ENCODE assay signal across 30 cellular contexts in the genomic region with DNA sequence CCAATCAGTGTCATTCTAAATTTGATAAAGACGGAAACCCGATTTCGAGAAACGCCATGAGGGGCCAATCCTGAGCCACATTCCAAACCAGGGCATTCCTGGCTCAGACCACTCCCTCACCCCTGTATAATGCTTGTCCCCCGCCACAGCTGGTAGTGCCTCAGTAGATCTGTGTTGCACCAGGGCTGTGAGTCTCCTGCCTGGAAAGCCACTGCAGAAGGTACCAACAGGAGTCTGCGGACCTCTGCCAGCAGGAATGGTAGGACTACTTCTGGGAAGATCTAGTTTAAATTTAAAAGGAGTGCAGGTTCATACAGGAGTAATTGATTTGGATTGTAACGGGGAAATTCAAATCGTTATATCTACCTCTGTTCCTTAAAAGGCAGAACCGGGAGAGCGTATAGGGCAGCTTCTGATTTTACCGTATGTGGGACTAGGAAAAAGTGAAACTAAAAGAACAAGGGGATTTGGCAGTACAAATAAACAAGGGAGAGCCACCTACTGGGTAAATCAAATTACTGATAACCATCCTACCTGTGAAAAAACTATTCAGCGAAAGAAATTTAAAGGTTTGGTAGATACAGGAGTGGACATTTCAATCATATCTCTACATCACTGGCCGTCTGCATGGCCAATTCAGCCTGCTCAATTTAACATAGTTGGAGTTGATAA. TPM values are rescaled to one million over a fixed set of nuclear protein-coding genes. Genes with fewer than 3 reads are reported as not detected.
DNase-seq lines count a peak whose midpoint lies in the region; ATAC-seq, FAIRE-seq and TF ChIP-seq lines count a peak whose summit lies in the region.
"Had no signal": no experiment of that assay in that cellular context is flagged by ENCODE, and none has a peak within 500 bp of the region (broad histone marks: within the 10 kb centered on the region; RNA-seq: fewer than 3 reads in every experiment).

No MANE protein-coding gene starts in this region.

- H3K9ac ChIP-seq in HepG2 (ENCODE audit: insufficient read depth, low read depth, low read length), result 0 out of 2 replicates have a peak overlapping the region, but pooled peaks have one; percentile 22
- H3K9ac ChIP-seq: BLaER1 treated with 17β-estradiol and CSF1 and Interleukin-3, amounts not matched to agents 10 nM and 100 nM had no signal

- TF ChIP-seq EP300 in HepG2 (IDR thresholded peaks at IDR 0.05; ENCODE audit: low read depth in 2 of 2, low read length in 2 of 2) (no peak), HepG2 (CRISPR knock-in tag; IDR thresholded peaks at IDR 0.05; ENCODE audit: borderline replicate concordance) (no peak)

- H3K4me3 ChIP-seq in HepG2 (replicated peaks in 1 of 3; ENCODE audit: insufficient read depth in 1 of 3, low read depth in 2 of 3, low read length in 3 of 3) (peak overlapping the region; percentile 40 to 54 (median 51)), right lobe of liver (no peak overlapping the region)
- H3K4me3 ChIP-seq: BLaER1 treated with 17β-estradiol and CSF1 and Interleukin-3, amounts not matched to agents 10 nM and 100 nM; breast epithelium; heart right ventricle; lower lobe of right lung; sigmoid colon; tibial nerve had no signal

- H3K36me3 ChIP-seq in HepG2 (replicated peaks in 1 of 2; ENCODE audit: control insufficient read depth in 1 of 2, insufficient read depth in 2 of 2, low read length in 2 of 2) (no peaks in the 10 kb centered on the region), right lobe of liver (no peaks in the 10 kb centered on the region)
- H3K36me3 ChIP-seq: breast epithelium, heart right ventricle, lower lobe of right lung, neutrophil, sigmoid colon, tibial nerve had no signal

- no peaks in the 10 kb centered on the region for H3K36me3 Mint-ChIP-seq in activated CD4-positive, alpha-beta T cell treated with anti-CD3 and anti-CD28 coated beads, Interleukin-2, amount 10 ng/mL, durations not matched to agents 24 days and 14 days (ENCODE audit: low read depth)

- peaks cover 35% of the 10 kb centered on the region for H3K9me3 Mint-ChIP-seq in activated CD4-positive, alpha-beta T cell treated with anti-CD3 and anti-CD28 coated beads, Interleukin-2, amount 10 ng/mL, durations not matched to agents 24 days and 14 days

- DNase-seq in HepG2 (ENCODE audit: low spot score), result no peak
- DNase-seq in right lobe of liver, result no peak
- peak; percentile 12 for DNase-seq in M059J (ENCODE audit: low read depth)
- peak; percentile 14 for DNase-seq in SK-MEL-5 (ENCODE audit: low read depth, low spot score)
- DNase-seq in activated CD4-positive, alpha-beta T cell treated with anti-CD3 and anti-CD28 coated beads, Interleukin-2, amount 10 ng/mL, durations not matched to agents 24 days and 14 days, result no peak
- no peak for DNase-seq in foreskin melanocyte
- DNase-seq in putamen (ENCODE audit: low spot score), result no peak
- DNase-seq: activated CD8-positive, alpha-beta T cell treated with anti-CD3 and anti-CD28 coated beads, Interleukin-2, amount 10 ng/mL, durations not matched to agents 7 days and 5 days; anterior cingulate cortex; COR-L47; DMS79 treated with DMSO at 0.1 percent for 48 hours; GF-D8; heart right ventricle; lower lobe of right lung; naive thymus-derived CD4-positive, alpha-beta T cell; NCI-H2029; NCI-H82; posterior cingulate gyrus; sigmoid colon; stimulated activated CD4-positive, alpha-beta T cell treated with anti-CD3 and anti-CD28 coated beads, Interleukin-12 subunit alpha, Interleukin-12 subunit beta, amount 100 ng/mL, for 4 hours; stimulated activated CD4-positive, alpha-beta T cell treated with anti-CD3 and anti-CD28 coated beads, Interleukin-4, amount 100 ng/mL, for 1 hour had no signal

- intact Hi-C loops in HepG2 (cut with micrococcal nuclease; ENCODE audit: unreplicated experiment), result no loop called here
- intact Hi-C loops in right lobe of liver (cut with DNase I), result no loop called here
- intact Hi-C loops in activated CD4-positive, alpha-beta T cell treated with anti-CD3 and anti-CD28 coated beads, Interleukin-2, amount 10 ng/mL, durations not matched to agents 24 days and 14 days (cut with micrococcal nuclease), result no loop called here

- H3K27me3 Mint-ChIP-seq in activated CD4-positive, alpha-beta T cell treated with anti-CD3 and anti-CD28 coated beads, Interleukin-2, amount 10 ng/mL, durations not matched to agents 24 days and 14 days, result no peaks in the 10 kb centered on the region
- H3K27me3 Mint-ChIP-seq: naive thymus-derived CD4-positive, alpha-beta T cell had no signal

- POLR2A ChIA-PET in HepG2 (lab: Yijun Ruan, JAX), result no interaction called here

- H3K27me3 ChIP-seq in HepG2 (ENCODE audit: control insufficient read depth in 1 of 2, insufficient read depth in 2 of 2, low read length in 2 of 2) (no peaks in the 10 kb centered on the region), right lobe of liver (no peaks in the 10 kb centered on the region)
- H3K27me3 ChIP-seq: BLaER1 treated with 17β-estradiol and CSF1 and Interleukin-3, amounts not matched to agents 10 nM and 100 nM; breast epithelium; heart right ventricle; neutrophil; sigmoid colon; tibial nerve had no signal

- no peak overlapping the region for H3K27ac Mint-ChIP-seq in activated CD4-positive, alpha-beta T cell treated with anti-CD3 and anti-CD28 coated beads, Interleukin-2, amount 10 ng/mL, durations not matched to agents 24 days and 14 days
- H3K27ac Mint-ChIP-seq: activated CD8-positive, alpha-beta T cell treated with anti-CD3 and anti-CD28 coated beads, Interleukin-2, amount 10 ng/mL, durations not matched to agents 7 days and 5 days; activated naive CD4-positive, alpha-beta T cell treated with anti-CD3 and anti-CD28 coated beads, Interleukin-2, amount 50 U/mL, for 72 hours; naive thymus-derived CD4-positive, alpha-beta T cell; T-helper 2 cell treated with Interferon-gamma antibody and Interleukin-4, amounts not matched to agents 5 μg/mL and 100 μg/mL, for 36 hours had no signal

- BruUV-seq in HepG2 (replicated peaks; lab: Mats Ljungman, UMichigan), result no TSS peak

- peak; percentile 43 for ATAC-seq in HepG2
- no peak for ATAC-seq in right lobe of liver
- ATAC-seq: activated CD8-positive, alpha-beta T cell treated with anti-CD3 and anti-CD28 coated beads, Interleukin-2, amount 10 ng/mL, durations not matched to agents 7 days and 5 days; activated naive CD4-positive, alpha-beta T cell treated with anti-CD3 and anti-CD28 coated beads, Interleukin-2, amount 50 U/mL, for 72 hours; HCT116; heart right ventricle; lower lobe of right lung; naive thymus-derived CD4-positive, alpha-beta T cell; Right ventricle myocardium inferior had no signal

- WGBS in HepG2 (ENCODE audit: low lambda C conversion rate), result 40% methylated on average over 13 of the region's 13 CpGs
- 47% methylated on average over 8 of the region's 13 CpGs for WGBS in right lobe of liver (ENCODE audit: insufficient coverage, low coverage, low lambda C conversion rate, missing lambda C conversion rate)

- H3K79me2 ChIP-seq in HepG2 (ENCODE audit: insufficient read depth, low read length), result no peaks in the 10 kb centered on the region

- TF ChIP-seq POLR2A in HepG2 (IDR thresholded peaks at IDR 0.05; ENCODE audit: insufficient read depth in 1 of 2, low read depth in 2 of 2, low read length in 2 of 2) (no peak), right lobe of liver (IDR thresholded peaks at IDR 0.05) (no peak)

- peaks cover 86% of the 10 kb centered on the region for H3K9me3 ChIP-seq in HepG2 (ENCODE audit: low read length)
- peaks cover 0 to 6% (median under 1%) of the 10 kb centered on the region in 4 donors for H3K9me3 ChIP-seq in right lobe of liver

- H3K4me3 Mint-ChIP-seq in activated CD4-positive, alpha-beta T cell treated with anti-CD3 and anti-CD28 coated beads, Interleukin-2, amount 10 ng/mL, durations not matched to agents 24 days and 14 days, result no peak overlapping the region
- H3K4me3 Mint-ChIP-seq: activated CD8-positive, alpha-beta T cell treated with anti-CD3 and anti-CD28 coated beads, Interleukin-2, amount 10 ng/mL, durations not matched to agents 7 days and 5 days; T-helper 2 cell treated with Interferon-gamma antibody and Interleukin-4, amounts not matched to agents 5 μg/mL and 100 μg/mL, for 36 hours had no signal

- H3K4me1 Mint-ChIP-seq in activated CD4-positive, alpha-beta T cell treated with anti-CD3 and anti-CD28 coated beads, Interleukin-2, amount 10 ng/mL, durations not matched to agents 24 days and 14 days, result no peaks in the 10 kb centered on the region
- H3K4me1 Mint-ChIP-seq: naive thymus-derived CD4-positive, alpha-beta T cell had no signal

- FAIRE-seq in HepG2 (lab: Jason Lieb, UNC), result no peak
- FAIRE-seq: frontal cortex had no signal

- H3K27ac ChIP-seq in HepG2 (ENCODE audit: extremely low read length, insufficient read depth, low read length) (no peak overlapping the region), right lobe of liver (no peak overlapping the region)
- H3K27ac ChIP-seq: BLaER1 treated with 17β-estradiol and CSF1 and Interleukin-3, amounts not matched to agents 10 nM and 100 nM; breast epithelium; heart right ventricle; lower lobe of right lung; neutrophil; sigmoid colon; tibial nerve had no signal

- peaks cover 10% of the 10 kb centered on the region; the same call in 1 of the 2 replicates for H3K4me1 ChIP-seq in HepG2 (ENCODE audit: insufficient read depth, low read length)
- H3K4me1 ChIP-seq in right lobe of liver, result no peaks in the 10 kb centered on the region
- H3K4me1 ChIP-seq: BLaER1 treated with 17β-estradiol and CSF1 and Interleukin-3, amounts not matched to agents 10 nM and 100 nM; breast epithelium; heart right ventricle; lower lobe of right lung; sigmoid colon; tibial nerve had no signal

- TF ChIP-seq RAD21 in HepG2 (CRISPR knock-in tag; IDR thresholded peaks at IDR 0.05), result no peak

- TF ChIP-seq CTCF in HepG2 (CRISPR knock-in tag; IDR thresholded peaks at IDR 0.05), result peak; percentile 33
- TF ChIP-seq CTCF in right lobe of liver (IDR thresholded peaks at IDR 0.05), result no peak

- H4K20me1 ChIP-seq in HepG2 (ENCODE audit: insufficient read depth, low read length), result no peaks in the 10 kb centered on the region
- H4K20me1 ChIP-seq: BLaER1 treated with 17β-estradiol and CSF1 and Interleukin-3, amounts not matched to agents 10 nM and 100 nM had no signal

- peak overlapping the region; percentile 74 for H3K4me2 ChIP-seq in HepG2 (ENCODE audit: low read depth, low read length)
- H3K4me2 ChIP-seq: BLaER1 treated with 17β-estradiol and CSF1 and Interleukin-3, amounts not matched to agents 10 nM and 100 nM had no signal

- in situ Hi-C loops in HepG2 (cut with HindIII; ENCODE audit: extremely low pct_ligation_motif_present, low pct_unique_long_range_greater_than_20kb), result no loop called here
- in situ Hi-C loops in SK-MEL-5 (cut with HindIII; ENCODE audit: low pct_unique_long_range_greater_than_20kb, low sequenced_read_pairs), result no loop called here

- CTCF ChIA-PET in HepG2 (lab: Yijun Ruan, JAX; ENCODE audit: low intra/inter-chr PET ratio, low total read pairs), result no interaction called here

- H2AFZ ChIP-seq in HepG2 (ENCODE audit: low read length), result peak overlapping the region; percentile 69

RNA-seq across cellular contexts. Expression of a gene that starts 20.8 kb away (rescaled TPM):
- total RNA-seq in HepG2 (2016; rRNA removed; fragmentation: Illumina TruSeq; extraction: Trizol) (12.8 and 19.8 TPM in 2 replicates), right lobe of liver (1 to 10 TPM; 4.7 to 8.5 (median 5.6) TPM)
- 3.4 and 3.9 TPM in 2 replicates for total RNA-seq in HepG2 (2016; cell fraction: cytosol; rRNA removed; fragmentation: Illumina TruSeq; extraction: Trizol; ENCODE audit: low read depth)
- 13.8 and 18.1 TPM in 2 replicates for total RNA-seq in HepG2 (2016; cell fraction: insoluble cytoplasmic fraction; rRNA removed; fragmentation: Illumina TruSeq; extraction: Trizol)
- 5.1 and 5.3 TPM in 2 replicates for total RNA-seq in HepG2 (2016; cell fraction: membrane; rRNA removed; fragmentation: Illumina TruSeq; extraction: Trizol)
- 32.1 and 33.5 TPM in 2 replicates for total RNA-seq in HepG2 (2016; cell fraction: nucleus; rRNA removed; fragmentation: Illumina TruSeq; extraction: Trizol)
- polyA plus RNA-seq in HepG2 (2011; rRNA removed), result 20.8 TPM in 2 replicates
- 4.2 and 5.2 TPM in 2 replicates for polyA plus RNA-seq in HepG2 (2011; cell fraction: cytosol; rRNA removed)
- 98.9 and 109 TPM in 2 replicates for polyA plus RNA-seq in HepG2 (2011; cell fraction: nucleus; rRNA removed)
- 20.2 and 21.8 TPM in 2 replicates for polyA plus RNA-seq in HepG2 (2012)
- polyA plus RNA-seq in HepG2 (2016; cell fraction: cytosol; fragmentation: Illumina TruSeq; extraction: Trizol; ENCODE audit: low read depth), result 0.60 and 0.79 TPM in 2 replicates
- polyA plus RNA-seq in HepG2 (2016; cell fraction: insoluble cytoplasmic fraction; fragmentation: Illumina TruSeq; extraction: Trizol; ENCODE audit: low read depth), result 10.9 and 11.2 TPM in 2 replicates
- polyA plus RNA-seq in HepG2 (2016; cell fraction: membrane; fragmentation: Illumina TruSeq; extraction: Trizol; ENCODE audit: low read depth), result 1.9 and 2.1 TPM in 2 replicates
- polyA plus RNA-seq in HepG2 (2016; cell fraction: nucleus; fragmentation: Illumina TruSeq; extraction: Trizol; ENCODE audit: insufficient read depth, low read depth), result 110 and 114 TPM in 2 replicates
- 6.9 and 7.6 TPM in 2 replicates for polyA minus RNA-seq in HepG2 (2011; rRNA and poly(A)+ RNA removed; ENCODE audit: low replicate concordance)
- 3.4 and 4.1 TPM in 2 replicates for polyA minus RNA-seq in HepG2 (2011; cell fraction: cytosol; rRNA and poly(A)+ RNA removed)
- 49.3 and 56.8 TPM in 2 replicates for polyA minus RNA-seq in HepG2 (2011; cell fraction: nucleus; rRNA and poly(A)+ RNA removed)
- total RNA-seq in M059J (2014; rRNA removed; shearing (Covaris generic)), result 16.0 and 17.2 TPM in 2 replicates
- total RNA-seq in SK-MEL-5 (2014; rRNA removed; shearing (Covaris generic)), result 10.4 and 11.3 TPM in 2 replicates
- polyA plus RNA-seq in SK-MEL-5 (2015; cell fraction: cytosol; rRNA removed), result 6.0 and 6.1 TPM in 2 replicates
- 160 and 177 TPM in 2 replicates for polyA plus RNA-seq in SK-MEL-5 (2015; cell fraction: nucleus; rRNA removed)
- total RNA-seq in activated CD4-positive, alpha-beta T cell treated with anti-CD3 and anti-CD28 coated beads, Interleukin-2, amount 10 ng/mL, durations not matched to agents 24 days and 14 days, result 24.9 and 25.3 TPM in 2 replicates

RNA-seq across cellular contexts. Expression of a gene that starts 42.3 kb away (rescaled TPM):
- total RNA-seq in HepG2 (2016; rRNA removed; fragmentation: Illumina TruSeq; extraction: Trizol) (not detected in 2 replicates), right lobe of liver (not detected)
- not detected in 2 replicates for total RNA-seq in HepG2 (2016; cell fraction: cytosol; rRNA removed; fragmentation: Illumina TruSeq; extraction: Trizol; ENCODE audit: low read depth)
- not detected in 2 replicates for total RNA-seq in HepG2 (2016; cell fraction: insoluble cytoplasmic fraction; rRNA removed; fragmentation: Illumina TruSeq; extraction: Trizol)
- not detected in 2 replicates for total RNA-seq in HepG2 (2016; cell fraction: membrane; rRNA removed; fragmentation: Illumina TruSeq; extraction: Trizol)
- not detected in 2 replicates for total RNA-seq in HepG2 (2016; cell fraction: nucleus; rRNA removed; fragmentation: Illumina TruSeq; extraction: Trizol)
- polyA plus RNA-seq in HepG2 (2011; rRNA removed), result 0.04 TPM in 1 of 2 replicates, not detected in the other
- polyA plus RNA-seq in HepG2 (2011; cell fraction: cytosol; rRNA removed), result not detected in 2 replicates
- 0.14 TPM in 1 of 2 replicates, not detected in the other for polyA plus RNA-seq in HepG2 (2011; cell fraction: nucleus; rRNA removed)
- not detected in 2 replicates for polyA plus RNA-seq in HepG2 (2012)
- polyA plus RNA-seq in HepG2 (2016; cell fraction: cytosol; fragmentation: Illumina TruSeq; extraction: Trizol; ENCODE audit: low read depth), result not detected in 2 replicates
- polyA plus RNA-seq in HepG2 (2016; cell fraction: insoluble cytoplasmic fraction; fragmentation: Illumina TruSeq; extraction: Trizol; ENCODE audit: low read depth), result not detected in 2 replicates
- not detected in 2 replicates for polyA plus RNA-seq in HepG2 (2016; cell fraction: membrane; fragmentation: Illumina TruSeq; extraction: Trizol; ENCODE audit: low read depth)
- polyA plus RNA-seq in HepG2 (2016; cell fraction: nucleus; fragmentation: Illumina TruSeq; extraction: Trizol; ENCODE audit: insufficient read depth, low read depth), result not detected in 2 replicates
- polyA minus RNA-seq in HepG2 (2011; rRNA and poly(A)+ RNA removed; ENCODE audit: low replicate concordance), result not detected in 2 replicates
- polyA minus RNA-seq in HepG2 (2011; cell fraction: cytosol; rRNA and poly(A)+ RNA removed), result not detected in 2 replicates
- not detected in 2 replicates for polyA minus RNA-seq in HepG2 (2011; cell fraction: nucleus; rRNA and poly(A)+ RNA removed)
- total RNA-seq in M059J (2014; rRNA removed; shearing (Covaris generic)), result 0.10 and 1.7 TPM in 2 replicates
- total RNA-seq in SK-MEL-5 (2014; rRNA removed; shearing (Covaris generic)), result 0.69 and 0.90 TPM in 2 replicates
- 0.57 and 0.63 TPM in 2 replicates for polyA plus RNA-seq in SK-MEL-5 (2015; cell fraction: cytosol; rRNA removed)
- polyA plus RNA-seq in SK-MEL-5 (2015; cell fraction: nucleus; rRNA removed), result 0.41 and 0.57 TPM in 2 replicates
- not detected in 2 replicates for total RNA-seq in activated CD4-positive, alpha-beta T cell treated with anti-CD3 and anti-CD28 coated beads, Interleukin-2, amount 10 ng/mL, durations not matched to agents 24 days and 14 days
- total RNA-seq: breast epithelium; naive thymus-derived CD4-positive, alpha-beta T cell; Right ventricle myocardium inferior; sigmoid colon; tibial nerve had no signal
- polyA plus RNA-seq: naive thymus-derived CD4-positive, alpha-beta T cell; sigmoid colon had no signal

Comparison
In these comparisons a context has a peak if more than half of its experiments do, and no peak if none do; other contexts are left out.
1. H3K4me3 ChIP-seq: peak in HepG2 (3 of 3); none in right lobe of liver (0 of 3).
2. DNase-seq: peak in M059J (single experiment) and SK-MEL-5 (single experiment); none in HepG2 (single experiment), right lobe of liver (0 of 3), activated CD4-positive, alpha-beta T cell treated with anti-CD3 and anti-CD28 coated beads, Interleukin-2, amount 10 ng/mL, durations not matched to agents 24 days and 14 days (single experiment), foreskin melanocyte (single experiment) and putamen (single experiment).